ENCODE assay signal across 12 cellular contexts in genomic region chr11:6203327-6203726, GRCh38. TPM values are rescaled to one million over a fixed set of nuclear protein-coding genes. Genes with fewer than 3 reads are reported as not detected.
DNase-seq lines count a peak whose midpoint lies in the region; ATAC-seq, FAIRE-seq and TF ChIP-seq lines count a peak whose summit lies in the region.
"Had no signal": no experiment of that assay in that cellular context is flagged by ENCODE, and none has a peak within 500 bp of the region (broad histone marks: within the 10 kb centered on the region; RNA-seq: fewer than 3 reads in every experiment).

No MANE protein-coding gene starts in this region.

- TF ChIP-seq CTCF in D721Med (IDR thresholded peaks at IDR 0.05; ENCODE audit: insufficient read depth, missing control alignments), result no peak

- H3K4me3 Mint-ChIP-seq in CD8-positive, alpha-beta memory T cell, result peak overlapping the region in 6 of 7 donors; percentile 3 to 59 (median 36)
- H3K4me3 Mint-ChIP-seq in T-cell, result peak overlapping the region in 1 of 3 donors; percentile 24

- H3K36me3 Mint-ChIP-seq in CD8-positive, alpha-beta memory T cell, result peaks cover 0 to 31% (median 5%) of the 10 kb centered on the region in 3 donors
- peaks cover 15% of the 10 kb centered on the region for H3K36me3 Mint-ChIP-seq in T-cell

- H3K36me3 ChIP-seq in CD8-positive, alpha-beta memory T cell (ENCODE audit: insufficient read depth, low read length), result no peaks in the 10 kb centered on the region

- no peak overlapping the region for H3K27ac ChIP-seq in CD8-positive, alpha-beta memory T cell (ENCODE audit: low read depth, low read length)
- H3K27ac ChIP-seq: epithelial cell of prostate had no signal

- H3K4me1 Mint-ChIP-seq in CD8-positive, alpha-beta memory T cell, result peaks cover 40 to 51% (median 45%) of the 10 kb centered on the region in 3 donors
- peaks cover 36 to 41% (median 40%) of the 10 kb centered on the region in 3 donors for H3K4me1 Mint-ChIP-seq in T-cell

- H3K27me3 ChIP-seq in CD8-positive, alpha-beta memory T cell (ENCODE audit: insufficient read depth, low read length, poor library complexity, severe bottlenecking), result no peaks in the 10 kb centered on the region
- H3K27me3 ChIP-seq: BLaER1 treated with 17β-estradiol and CSF1 and Interleukin-3, amounts not matched to agents 10 nM and 100 nM had no signal

- peaks cover 31% of the 10 kb centered on the region for H3K4me1 ChIP-seq in CD8-positive, alpha-beta memory T cell (ENCODE audit: insufficient read depth, low read length)

- POLR2A ChIA-PET in CD8-positive, alpha-beta memory T cell (lab: Charles Lee), result no interaction called here
- POLR2A ChIA-PET in T-cell (lab: Charles Lee), result no interaction called here

- CTCF ChIA-PET in CD8-positive, alpha-beta memory T cell (lab: Charles Lee), result no interaction called here
- CTCF ChIA-PET in T-cell (lab: Charles Lee), result no interaction called here

- peak; percentile 76 for ATAC-seq in GM19043 (IDR thresholded peaks at IDR 0.05; ENCODE audit: low read depth, unreplicated experiment)
- ATAC-seq in HG02852 (IDR thresholded peaks at IDR 0.05; ENCODE audit: unreplicated experiment), result peak; percentile 76
- ATAC-seq in T-cell (replicated peaks in 1 of 4), result peak in 1 of 4 experiments; percentile 73

- no peaks in the 10 kb centered on the region for H3K9me3 Mint-ChIP-seq in CD8-positive, alpha-beta memory T cell
- no peaks in the 10 kb centered on the region for H3K9me3 Mint-ChIP-seq in T-cell

- no peaks in the 10 kb centered on the region for H3K27me3 Mint-ChIP-seq in CD8-positive, alpha-beta memory T cell
- no peaks in the 10 kb centered on the region for H3K27me3 Mint-ChIP-seq in T-cell

- H3K27ac Mint-ChIP-seq in CD8-positive, alpha-beta memory T cell, result peak overlapping the region; percentile 27 to 96 (median 80)
- peak overlapping the region; percentile 31 to 51 for H3K27ac Mint-ChIP-seq in T-cell

- DNase-seq in CD8-positive, alpha-beta memory T cell, result peak in 2 of 5 donors; percentile 10 to 15
- DNase-seq in T-cell (peak in 14 of 34 experiments; percentile 6 to 37 (median 18)), cerebellar cortex (ENCODE audit: low spot score) (no peak), D721Med (ENCODE audit: insufficient read length, low spot score) (no peak), putamen (ENCODE audit: low spot score) (no peak)
- no peak for DNase-seq in stimulated activated CD4-positive, alpha-beta T cell treated with anti-CD3 and anti-CD28 coated beads, Interleukin-2, amount 100 ng/mL, for 24 hours
- DNase-seq: anterior cingulate cortex had no signal

- no peaks in the 10 kb centered on the region for H3K9me3 ChIP-seq in CD8-positive, alpha-beta memory T cell (ENCODE audit: low read length)

- no peak for FAIRE-seq in D721Med (lab: Jason Lieb, UNC)

- no peak overlapping the region for H3K4me3 ChIP-seq in CD8-positive, alpha-beta memory T cell (ENCODE audit: low read length)
- H3K4me3 ChIP-seq: BLaER1 treated with 17β-estradiol and CSF1 and Interleukin-3, amounts not matched to agents 10 nM and 100 nM had no signal

RNA-seq across cellular contexts. Expression of gene C11orf42, which starts 2.0 kb away (rescaled TPM):
- not detected for total RNA-seq in CD8-positive, alpha-beta memory T cell
- polyA plus RNA-seq in CD8-positive, alpha-beta memory T cell, result not detected
- not detected for total RNA-seq in T-cell
- total RNA-seq: posterior vena cava had no signal

RNA-seq across cellular contexts. Expression of gene OR52W1, which starts 4.3 kb away (rescaled TPM):
- not detected for total RNA-seq in CD8-positive, alpha-beta memory T cell
- polyA plus RNA-seq in CD8-positive, alpha-beta memory T cell, result not detected
- total RNA-seq in T-cell, result not detected
- total RNA-seq: posterior vena cava had no signal

RNA-seq across cellular contexts. Expression of gene FHIP1B, which starts 31.1 kb away (rescaled TPM):
- 10 to 100 TPM; 20.2 to 20.6 TPM for total RNA-seq in CD8-positive, alpha-beta memory T cell
- 16.4 TPM for polyA plus RNA-seq in CD8-positive, alpha-beta memory T cell
- 10 to 100 TPM; 28.9 to 49.7 (median 45.4) TPM for total RNA-seq in T-cell

RNA-seq across cellular contexts. Expression of gene OR52B2, which starts 33.2 kb away (rescaled TPM):
- not detected for total RNA-seq in CD8-positive, alpha-beta memory T cell
- polyA plus RNA-seq in CD8-positive, alpha-beta memory T cell, result not detected
- total RNA-seq in T-cell, result not detected
- total RNA-seq: posterior vena cava had no signal

RNA-seq across cellular contexts. Expression of gene CNGA4, which starts 35.6 kb away (rescaled TPM):
- total RNA-seq in CD8-positive, alpha-beta memory T cell, result under 1 TPM in 1 of 2 experiments, not detected in 1; 0.15 TPM
- not detected for polyA plus RNA-seq in CD8-positive, alpha-beta memory T cell
- under 1 TPM; 0.20 to 0.88 (median 0.44) TPM for total RNA-seq in T-cell
- total RNA-seq: posterior vena cava had no signal
